ENCODE assay signal across 22 cellular contexts in genomic region chr7:34837316-34837715, GRCh38.
A peak's percentile ranks its signal among the peaks of the same experiment; 100 is the strongest.
DNase-seq lines count a peak whose midpoint lies in the region; ATAC-seq and TF ChIP-seq lines count a peak whose summit lies in the region.
"Had no signal": no experiment of that assay in that cellular context is flagged by ENCODE, and none has a peak within 500 bp of the region (broad histone marks: within the 10 kb centered on the region; RNA-seq: fewer than 3 reads in every experiment).

No MANE protein-coding gene starts in this region.

- no peak overlapping the region for H2BK5ac ChIP-seq in trophoblast cell (ENCODE audit: low read depth, low read length, poor library complexity)

- ATAC-seq in RWPE2 (ENCODE audit: low read depth): no peak; the same call in 2 of the 3 replicates
- ATAC-seq: activated CD8-positive, alpha-beta T cell treated with anti-CD3 and anti-CD28 coated beads for 36 hours; upper lobe of right lung had no signal

- no peak overlapping the region for H2BK120ac ChIP-seq in trophoblast cell (ENCODE audit: insufficient read depth, low read length, poor library complexity)

- H3K4me2 ChIP-seq in trophoblast cell (ENCODE audit: low read length): no peak overlapping the region
- H3K4me2 ChIP-seq: BLaER1, KMS-11 had no signal

- no peak overlapping the region for H3K9ac ChIP-seq in trophoblast cell (ENCODE audit: low read length)
- H3K9ac ChIP-seq: BLaER1, KMS-11 had no signal

- TF ChIP-seq CTCF in RWPE2 (IDR thresholded peaks at IDR 0.05; ENCODE audit: poor library complexity, severe bottlenecking) (no peak), sigmoid colon (IDR thresholded peaks at IDR 0.05) (no peak)

- TF ChIP-seq POLR2A in sigmoid colon (IDR thresholded peaks at IDR 0.05): no peak

- peaks cover 3% of the 10 kb centered on the region for H3K9me3 ChIP-seq in RWPE2 (ENCODE audit: severe bottlenecking)
- peaks cover 1% of the 10 kb centered on the region for H3K9me3 ChIP-seq in trophoblast cell (ENCODE audit: insufficient read depth, low read depth, low read length)
- no peaks in the 10 kb centered on the region for H3K9me3 ChIP-seq in sigmoid colon
- H3K9me3 ChIP-seq: BLaER1, upper lobe of right lung had no signal

- H3K79me1 ChIP-seq in trophoblast cell (ENCODE audit: low read length): peaks cover 2% of the 10 kb centered on the region

- H3K36me3 ChIP-seq in RWPE2 (ENCODE audit: low read depth): no peaks in the 10 kb centered on the region
- H3K36me3 ChIP-seq in trophoblast cell (ENCODE audit: control insufficient read depth in 1 of 2, insufficient read depth in 2 of 2, low read length in 2 of 2): no peaks in the 10 kb centered on the region
- no peaks in the 10 kb centered on the region for H3K36me3 ChIP-seq in sigmoid colon
- H3K36me3 ChIP-seq: BLaER1, upper lobe of right lung had no signal

- H4K91ac ChIP-seq in trophoblast cell (ENCODE audit: low read depth, low read length): no peak overlapping the region

- peak overlapping the region; percentile 2 for H3K27ac ChIP-seq in RWPE2 (ENCODE audit: poor library complexity, severe bottlenecking)
- H3K27ac ChIP-seq in trophoblast cell (ENCODE audit: low read depth, low read length): no peak overlapping the region
- no peak overlapping the region for H3K27ac ChIP-seq in sigmoid colon
- H3K27ac ChIP-seq: BLaER1, epithelial cell of prostate, KMS-11, upper lobe of right lung had no signal

- peak overlapping the region; percentile 35 for H3K23ac ChIP-seq in trophoblast cell (ENCODE audit: low read length)

- H2AK5ac ChIP-seq in trophoblast cell (ENCODE audit: low read length): no peak overlapping the region

- no peak overlapping the region for H4K8ac ChIP-seq in trophoblast cell (ENCODE audit: low read depth, low read length)

- no peaks in the 10 kb centered on the region for H3K4me1 ChIP-seq in RWPE2 (ENCODE audit: insufficient read depth, poor library complexity, severe bottlenecking)
- peaks cover 15% of the 10 kb centered on the region in 2 experiments for H3K4me1 ChIP-seq in trophoblast cell (ENCODE audit: control insufficient read depth in 1 of 2, insufficient read depth in 2 of 2, low read length in 2 of 2)
- H3K4me1 ChIP-seq in sigmoid colon: no peaks in the 10 kb centered on the region
- H3K4me1 ChIP-seq: BLaER1, upper lobe of right lung had no signal

- no peak overlapping the region for H4K12ac ChIP-seq in trophoblast cell (ENCODE audit: low read depth, low read length)

- no peak overlapping the region for H3K18ac ChIP-seq in trophoblast cell (ENCODE audit: low read length)

- WGBS in trophoblast cell (ENCODE audit: extremely low coverage, insufficient coverage, insufficient read length): no CpG with 5 or more reads among the region's 2 CpGs
- 42 to 56% methylated on average over 2 of the region's 2 CpGs for WGBS in sigmoid colon, 2 donors

- H2AFZ ChIP-seq in trophoblast cell (ENCODE audit: insufficient read depth, low read length, poor library complexity): no peak overlapping the region

- H3K27me3 ChIP-seq in RWPE2 (ENCODE audit: insufficient read depth, poor library complexity, severe bottlenecking) (no peaks in the 10 kb centered on the region), trophoblast cell (ENCODE audit: insufficient read depth, low read length) (no peaks in the 10 kb centered on the region), sigmoid colon (no peaks in the 10 kb centered on the region)
- H3K27me3 ChIP-seq: BLaER1, dorsolateral prefrontal cortex, upper lobe of right lung had no signal

- H3K79me2 ChIP-seq in trophoblast cell (ENCODE audit: control insufficient read depth, insufficient read depth, low read length, poor library complexity): no peaks in the 10 kb centered on the region

- H2BK12ac ChIP-seq in trophoblast cell (ENCODE audit: low read length): no peak overlapping the region

- no peak overlapping the region for H3K4ac ChIP-seq in trophoblast cell (ENCODE audit: low read depth, low read length)

- TF ChIP-seq EP300 in sigmoid colon (IDR thresholded peaks at IDR 0.05): no peak

- no peak overlapping the region for H3K4me3 ChIP-seq in RWPE2 (ENCODE audit: severe bottlenecking)
- H3K4me3 ChIP-seq in trophoblast cell (ENCODE audit: low read depth, low read length): no peak overlapping the region
- H3K4me3 ChIP-seq in sigmoid colon: no peak overlapping the region
- H3K4me3 ChIP-seq: BLaER1, dorsolateral prefrontal cortex, upper lobe of right lung had no signal

- H3K14ac ChIP-seq in trophoblast cell (ENCODE audit: low read length): no peak overlapping the region

- intact Hi-C loops in sigmoid colon (cut with DNase I): no loop called here

- peak; percentile 7 for DNase-seq in NCI-H2029 (lab: John Stamatoyannopoulos, UW)
- no peak for DNase-seq in NCI-H2029 treated with DMSO at 0.1 percent for 48 hours (lab: John Stamatoyannopoulos, UW)
- peak; percentile 20 for DNase-seq in LHCN-M2 (ENCODE audit: low read depth)
- DNase-seq in RWPE2 (ENCODE audit: low spot score): no peak
- no peak for DNase-seq in trophoblast cell
- DNase-seq in Ammon's horn (ENCODE audit: low spot score): no peak
- DNase-seq in NCI-H187 (lab: John Stamatoyannopoulos, UW): no peak
- DNase-seq in sigmoid colon: no peak
- DNase-seq: 8988T; activated CD8-positive, alpha-beta T cell treated with anti-CD3 and anti-CD28 coated beads for 36 hours; activated naive CD4-positive, alpha-beta T cell; amygdala; Calu3; foreskin fibroblast; GDM1; GOT3; NCI-H1105; upper lobe of right lung had no signal

Comparison
In these comparisons a context has a peak if more than half of its experiments do, and no peak if none do; other contexts are left out.
1. DNase-seq: peak in NCI-H2029 (single experiment) and LHCN-M2 (single experiment); none in NCI-H2029 treated with DMSO at 0.1 percent for 48 hours (single experiment), RWPE2 (single experiment), trophoblast cell (0 of 2), Ammon's horn (single experiment), NCI-H187 (0 of 2) and sigmoid colon (single experiment).